In genomic region chr1:181166377-181167196, GRCh38 we compare ENCODE assay signal across 8 cellular contexts.
DNase-seq lines count a peak whose midpoint lies in the region; ATAC-seq and TF ChIP-seq lines count a peak whose summit lies in the region.

No MANE protein-coding gene starts in this region.

- H3K27ac Mint-ChIP-seq in Calu3 (ENCODE audit: unreplicated experiment) = no peak overlapping the region

- H3K4me3 Mint-ChIP-seq in Calu3 (ENCODE audit: low read depth, unreplicated experiment) = no peak overlapping the region

- BruUV-seq in Calu3 (replicated peaks; lab: Mats Ljungman, UMichigan) = no TSS peak

- H3K36me3 Mint-ChIP-seq in Calu3 (ENCODE audit: insufficient read depth, unreplicated experiment) = no peaks in the 10 kb centered on the region

- peak; percentile 83 for DNase-seq in Calu3
- peak; percentile 54 for DNase-seq in NCI-H748 treated with DMSO at 0.1 percent for 48 hours (lab: John Stamatoyannopoulos, UW)
- DNase-seq in activated CD4-positive, alpha-beta T cell treated with anti-CD3 and anti-CD28 coated beads, Interleukin-2, amount 50 U/mL, for 1 hour = peak; percentile 69
- peak; percentile 54 for DNase-seq in effector CD8-positive, alpha-beta T cell (lab: John Stamatoyannopoulos, UW)
- peak; percentile 39 for DNase-seq in mesenteric fat pad (ENCODE audit: low spot score)
- peak; percentile 79 for DNase-seq in stimulated activated CD8-positive, alpha-beta memory T cell treated with anti-CD3 and anti-CD28 coated beads, Interleukin-4, amount 100 ng/mL, for 48 hours

- peak; percentile 91 for TF ChIP-seq CTCF in Calu3 (IDR thresholded peaks at IDR 0.05; ENCODE audit: unreplicated experiment)

- H3K9me3 Mint-ChIP-seq in Calu3 (ENCODE audit: low read depth, unreplicated experiment) = peaks cover 4% of the 10 kb centered on the region

- intact Hi-C loops in Calu3 (cut with micrococcal nuclease; ENCODE audit: unreplicated experiment) = loop anchor here (1.0 to 5.0 kb wide), 6 partner anchors 24 to 649 kb away; no protein-coding TSS in a partner anchor

- peaks cover 34% of the 10 kb centered on the region for H3K27me3 Mint-ChIP-seq in Calu3 (ENCODE audit: unreplicated experiment)

- CTCF ChIA-PET in Calu3 (lab: Charles Lee) = interaction anchor here (0.7 to 2.6 kb wide), 5 partner anchors 25 to 285 kb away, joined by 4 to 18 read pairs (median 7); no protein-coding TSS in a partner anchor

- no peaks in the 10 kb centered on the region for H3K4me1 Mint-ChIP-seq in Calu3 (ENCODE audit: low read depth, unreplicated experiment)

- ATAC-seq in GM19468 (IDR thresholded peaks at IDR 0.05; ENCODE audit: extremely low read depth, unreplicated experiment) = peak; percentile 92
- peak; percentile 99 for ATAC-seq in HG03571 (IDR thresholded peaks at IDR 0.05; ENCODE audit: unreplicated experiment)

Comparison
In these comparisons a context has a peak if more than half of its experiments do, and no peak if none do; other contexts are left out.
1. Peak in every context shown above with its lines: DNase-seq and ATAC-seq.